8 cellular contexts compared by ENCODE assay signal in genomic region chr21:44818636-44819011, GRCh38. TPM values are rescaled to one million over a fixed set of nuclear protein-coding genes. Genes with fewer than 3 reads are reported as not detected.
A peak's percentile ranks its signal among the peaks of the same experiment; 100 is the strongest.
DNase-seq lines count a peak whose midpoint lies in the region; ATAC-seq and TF ChIP-seq lines count a peak whose summit lies in the region.

No MANE protein-coding gene starts in this region.

- ATAC-seq in heart left ventricle (peak in 1 of 4 donors; percentile 0), Right ventricle myocardium superior (ENCODE audit: poor library complexity) (no peak)
- ATAC-seq in central memory CD8-positive, alpha-beta T cell (replicated peaks; ENCODE audit: extremely low read depth, poor library complexity, severe bottlenecking), result no peak

- H3K9me3 ChIP-seq in heart left ventricle (peaks cover 0 to 44% (median 14%) of the 10 kb centered on the region in 12 donors), mesodermal cell (ENCODE audit: control insufficient read depth, low read length) (peaks cover 33% of the 10 kb centered on the region), uterus (peaks cover 0 to 8% of the 10 kb centered on the region in 2 donors)

- intact Hi-C loops in heart left ventricle (cut with DNase I) (loop anchor here in 8 of 10 donors (2.0 to 10.0 kb wide), 7 partner anchors 24 to 316 kb away; partner anchors contain the start of gene PTTG1IP (in 5 of the 8)), Right ventricle myocardium superior (cut with DNase I) (loop anchor here (5.0 kb wide), 1 partner anchor 119 kb away; no protein-coding TSS in a partner anchor), uterus (cut with DNase I; ENCODE audit: low total_unique reads) (loop anchor here (5.0 kb wide), 1 partner anchor 54 kb away; the partner anchor contains the start of gene PTTG1IP)

- H3K27ac ChIP-seq in heart left ventricle (peak overlapping the region; percentile 85 to 99 (median 96)), mesodermal cell (ENCODE audit: low read depth, low read length, severe bottlenecking) (peak overlapping the region; percentile 87), uterus (peak overlapping the region; percentile 91 to 96)

- peaks cover 14% of the 10 kb centered on the region for H3K9me3 Mint-ChIP-seq in central memory CD8-positive, alpha-beta T cell
- H3K9me3 Mint-ChIP-seq in endothelial cell (ENCODE audit: unreplicated experiment), result peaks cover 13% of the 10 kb centered on the region

- H3K27ac Mint-ChIP-seq in central memory CD8-positive, alpha-beta T cell (ENCODE audit: low read depth), result no peak overlapping the region
- no peak overlapping the region for H3K27ac Mint-ChIP-seq in endothelial cell (ENCODE audit: unreplicated experiment)

- TF ChIP-seq CTCF in heart left ventricle (IDR thresholded peaks at IDR 0.05) (no peak), uterus (IDR thresholded peaks at IDR 0.05) (no peak), endothelial cell (IDR thresholded peaks at IDR 0.05; ENCODE audit: unreplicated experiment) (no peak), GM20000 (IDR thresholded peaks at IDR 0.05; ENCODE audit: extremely low read depth, missing control alignments) (no peak)

- WGBS in heart left ventricle, 4 donors, result 49 to 75% (median 59%) methylated on average over 26 to 37 of the region's 37 CpGs
- WGBS in mesodermal cell (ENCODE audit: insufficient coverage in 2 of 2), 2 experiments, result 86 to 89% methylated on average over 32 to 37 of the region's 37 CpGs

- peaks cover 0 to 39% (median 24%) of the 10 kb centered on the region in 12 donors for H3K4me1 ChIP-seq in heart left ventricle
- H3K4me1 ChIP-seq in mesodermal cell (ENCODE audit: control insufficient read depth, insufficient read depth, low read length, poor library complexity, severe bottlenecking), result peaks cover 6% of the 10 kb centered on the region
- H3K4me1 ChIP-seq in uterus, result peaks cover 0 to 9% of the 10 kb centered on the region in 2 donors

- peaks cover 0 to 6% (median 2%) of the 10 kb centered on the region in 9 donors for H3K36me3 ChIP-seq in heart left ventricle
- H3K36me3 ChIP-seq in mesodermal cell (ENCODE audit: control insufficient read depth, insufficient read depth, low read length), result peaks cover 4% of the 10 kb centered on the region
- no peaks in the 10 kb centered on the region for H3K36me3 ChIP-seq in uterus

- DNase-seq in heart left ventricle (peak in 3 of 5 donors; percentile 32 to 69 (median 56)), Right ventricle myocardium superior (no peak), uterus (peak in 1 of 2 donors; percentile 38), endothelial cell (ENCODE audit: low spot score) (no peak), GM20000 (ENCODE audit: low spot score) (no peak), GF-D8 (lab: John Stamatoyannopoulos, UW) (no peak)
- DNase-seq in central memory CD8-positive, alpha-beta T cell (ENCODE audit: low spot score in 2 of 2), result no peak

- H3K4me3 ChIP-seq in heart left ventricle (peak overlapping the region; percentile 72 to 97 (median 88)), mesodermal cell (ENCODE audit: extremely low read depth, insufficient read depth, low read length, poor library complexity, severe bottlenecking) (peak overlapping the region; percentile 59), uterus (peak overlapping the region; percentile 60 to 92)

- peak overlapping the region; percentile 79 for H3K4me3 Mint-ChIP-seq in central memory CD8-positive, alpha-beta T cell
- H3K4me3 Mint-ChIP-seq in endothelial cell (ENCODE audit: unreplicated experiment), result no peak overlapping the region

- TF ChIP-seq POLR2A in heart left ventricle (IDR thresholded peaks at IDR 0.05) (no peak), uterus (IDR thresholded peaks at IDR 0.05) (no peak)

- H3K27me3 ChIP-seq in heart left ventricle (no peaks in the 10 kb centered on the region), uterus (no peaks in the 10 kb centered on the region)

- H3K27me3 Mint-ChIP-seq in central memory CD8-positive, alpha-beta T cell, result no peaks in the 10 kb centered on the region
- peaks cover 8% of the 10 kb centered on the region for H3K27me3 Mint-ChIP-seq in endothelial cell (ENCODE audit: unreplicated experiment)

- peaks cover 12% of the 10 kb centered on the region for H3K36me3 Mint-ChIP-seq in central memory CD8-positive, alpha-beta T cell (ENCODE audit: insufficient read depth)
- H3K36me3 Mint-ChIP-seq in endothelial cell (ENCODE audit: low read depth, unreplicated experiment), result peaks cover 10% of the 10 kb centered on the region

- peaks cover 6% of the 10 kb centered on the region for H3K4me1 Mint-ChIP-seq in central memory CD8-positive, alpha-beta T cell
- H3K4me1 Mint-ChIP-seq in endothelial cell (ENCODE audit: unreplicated experiment), result peaks cover 3% of the 10 kb centered on the region

RNA-seq across cellular contexts. Expression of gene SUMO3, which starts 0.8 kb away (rescaled TPM):
- total RNA-seq in heart left ventricle (10 to 100 TPM; 68.2 to 83.0 (median 78.1) TPM), Right ventricle myocardium superior (66.5 TPM), uterus (10 to 100 TPM; 62.6 to 88.4 (median 67.4) TPM), endothelial cell (ENCODE audit: unreplicated experiment) (69.0 TPM)
- 100 to 1,000 TPM in 1 of 2 donors, 10 to 100 TPM in 1; 22.0 to 108 TPM for polyA plus RNA-seq in heart left ventricle
- polyA plus RNA-seq in mesodermal cell (2013, experiment 1 of 2), result 108 TPM
- 108 TPM for polyA plus RNA-seq in mesodermal cell (2013, experiment 2 of 2)

RNA-seq across cellular contexts. Expression of gene UBE2G2, which starts 17.0 kb away (rescaled TPM):
- 10 to 100 TPM; 57.4 to 84.4 (median 71.4) TPM for total RNA-seq in heart left ventricle
- 10 to 100 TPM; 44.3 to 60.0 TPM for polyA plus RNA-seq in heart left ventricle
- total RNA-seq in Right ventricle myocardium superior, result 64.5 TPM
- 46.6 TPM for polyA plus RNA-seq in mesodermal cell (2013, experiment 1 of 2)
- polyA plus RNA-seq in mesodermal cell (2013, experiment 2 of 2), result 39.9 TPM
- total RNA-seq in uterus, result 10 to 100 TPM; 38.4 to 75.1 (median 67.4) TPM
- 49.6 TPM for total RNA-seq in endothelial cell (ENCODE audit: unreplicated experiment)

RNA-seq across cellular contexts. Expression of gene PTTG1IP, which starts 54.9 kb away (rescaled TPM):
- total RNA-seq in heart left ventricle (100 to 1,000 TPM; 134 to 319 (median 172) TPM), Right ventricle myocardium superior (133 TPM), uterus (100 to 1,000 TPM; 108 to 202 (median 146) TPM), endothelial cell (ENCODE audit: unreplicated experiment) (223 TPM)
- 100 to 1,000 TPM; 126 to 253 TPM for polyA plus RNA-seq in heart left ventricle
- polyA plus RNA-seq in mesodermal cell (2013, experiment 1 of 2), result 463 TPM
- polyA plus RNA-seq in mesodermal cell (2013, experiment 2 of 2), result 473 TPM

Comparison
In these comparisons a context has a peak if more than half of its experiments do, and no peak if none do; other contexts are left out.
1. DNase-seq: peak in heart left ventricle (3 of 5); none in Right ventricle myocardium superior (single experiment), central memory CD8-positive, alpha-beta T cell (0 of 2), endothelial cell (single experiment), GM20000 (single experiment) and GF-D8 (single experiment).
2. Peak in every context shown above with its lines, with median percentiles within 50 percentile points of each other: H3K27ac ChIP-seq and H3K4me3 ChIP-seq.